In the genomic region with DNA sequence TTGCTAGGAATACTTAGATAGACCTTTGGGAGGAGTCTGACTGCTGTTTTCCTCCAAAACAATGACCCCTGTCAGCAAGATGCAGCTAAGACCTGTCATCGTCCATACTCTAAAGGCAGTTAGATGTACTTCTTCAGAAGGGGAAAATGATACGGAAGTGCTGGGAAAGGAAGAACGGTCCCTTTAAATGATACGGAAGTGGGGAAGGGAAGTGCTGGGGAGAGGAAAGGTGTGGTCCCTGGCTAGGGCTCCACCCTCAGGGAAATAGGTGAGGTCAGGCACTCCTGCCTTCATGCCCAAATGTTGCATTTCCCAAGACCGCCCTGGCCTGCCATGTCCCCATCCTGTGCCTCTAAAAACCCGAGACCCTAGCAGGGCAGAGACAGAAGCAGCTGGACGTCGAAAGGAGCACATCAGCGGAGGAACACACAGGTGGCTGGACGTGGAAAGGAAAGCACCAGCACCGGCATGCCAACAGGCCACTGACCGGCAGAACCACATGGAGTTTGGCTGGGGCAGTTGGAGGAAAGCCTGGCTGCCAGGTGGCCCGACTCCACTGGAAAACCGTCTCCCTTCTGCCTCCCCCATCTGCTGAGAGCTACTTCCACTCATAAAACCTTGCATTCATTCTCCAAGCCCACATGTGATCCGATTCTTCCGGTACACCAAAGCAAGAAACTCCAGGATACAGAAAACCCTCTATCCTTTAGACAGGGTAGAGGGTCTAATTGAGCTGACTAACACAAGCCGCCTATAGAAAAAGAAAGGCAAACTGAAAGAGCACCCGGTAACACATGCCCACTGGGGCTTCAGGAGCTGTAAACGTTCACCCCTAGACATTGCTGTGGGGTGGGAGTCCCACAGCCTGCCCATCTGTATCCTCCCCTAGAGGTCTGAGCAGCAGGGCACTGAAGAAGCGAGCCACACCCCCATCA, we compare ENCODE assay signal across 18 cellular contexts.
"Had no signal": no experiment of that assay in that cellular context is flagged by ENCODE, and none has a peak within 500 bp of the region (broad histone marks: within the 10 kb centered on the region; RNA-seq: fewer than 3 reads in every experiment).

No MANE protein-coding gene starts in this region.

- H3K4me2 ChIP-seq: hepatocyte, smooth muscle cell had no signal

- ATAC-seq: left cardiac atrium; lower lobe of right lung; natural killer cell; right cardiac atrium; stimulated activated effector memory CD8-positive, alpha-beta T cell treated with anti-CD3 and anti-CD28 coated beads, Interleukin-12 subunit alpha, Interleukin-12 subunit beta, amount 100 ng/mL, for 72 hours; stimulated activated naive CD8-positive, alpha-beta T cell treated with anti-CD3 and anti-CD28 coated beads, Interleukin-15, Interleukin-2, amounts not matched to agents 100 U/mL and 50 U/mL, for 24 hours had no signal

- H2AFZ ChIP-seq: hepatocyte had no signal

- H3K36me3 ChIP-seq: esophagus squamous epithelium, left ventricle myocardium inferior, lower lobe of right lung, ovary, suprapubic skin, thyroid gland had no signal

- FAIRE-seq: kidney, urothelium cell line had no signal

- H3K27ac ChIP-seq: esophagus squamous epithelium, hepatocyte, left ventricle myocardium inferior, lower lobe of right lung, ovary, suprapubic skin, thyroid gland had no signal

- H3K4me1 ChIP-seq: esophagus squamous epithelium, left ventricle myocardium inferior, lower lobe of right lung, suprapubic skin, thyroid gland had no signal

- H3K79me2 ChIP-seq: hepatocyte had no signal

- DNase-seq: esophagus squamous epithelium; foreskin fibroblast; kidney; left cardiac atrium; left ventricle myocardium inferior; lower lobe of right lung; natural killer cell; ovary; right cardiac atrium; stimulated activated CD4-positive, alpha-beta T cell treated with anti-CD3 and anti-CD28 coated beads, Interleukin-4, amount 100 ng/mL, for 1 hour; stimulated activated CD8-positive, alpha-beta memory T cell treated with anti-CD3 and anti-CD28 coated beads, Interleukin-4, amount 100 ng/mL, for 48 hours; stimulated activated naive CD8-positive, alpha-beta T cell treated with anti-CD3 and anti-CD28 coated beads, Interleukin-15, Interleukin-2, amounts not matched to agents 100 U/mL and 50 U/mL, for 24 hours; thyroid gland had no signal

- H3K4me3 ChIP-seq: esophagus squamous epithelium, hepatocyte, left ventricle myocardium inferior, lower lobe of right lung, ovary, smooth muscle cell, suprapubic skin, thyroid gland had no signal

- H3K9me3 ChIP-seq: esophagus squamous epithelium, lower lobe of right lung, ovary, suprapubic skin, thyroid gland had no signal

- H3K27me3 ChIP-seq: esophagus squamous epithelium, hepatocyte, ovary, suprapubic skin, thyroid gland had no signal
